ENCODE assay signal across 8 cellular contexts in the genomic region with DNA sequence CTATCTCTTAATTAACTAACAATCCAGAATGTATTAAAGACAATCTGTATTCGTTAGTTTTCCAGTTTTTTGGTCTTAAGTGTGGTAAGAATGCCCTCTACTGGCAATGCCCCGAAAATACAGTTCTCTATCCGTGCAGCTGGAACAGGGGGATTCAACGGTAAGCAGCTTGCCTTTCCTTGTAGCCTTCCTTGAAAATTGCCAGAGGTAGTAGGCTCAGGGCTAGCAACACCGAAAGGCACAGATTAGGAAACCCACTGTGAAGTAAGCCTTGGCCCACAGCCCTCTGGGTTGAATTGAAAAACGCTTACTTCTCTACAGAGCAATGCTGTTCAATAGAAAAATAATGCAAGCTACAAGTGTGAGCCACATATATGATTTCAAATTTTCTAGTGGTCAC. TPM values are rescaled to one million over a fixed set of nuclear protein-coding genes. Genes with fewer than 3 reads are reported as not detected.
DNase-seq lines count a peak whose midpoint lies in the region; ATAC-seq and TF ChIP-seq lines count a peak whose summit lies in the region.

No MANE protein-coding gene starts in this region.

- no peaks in the 10 kb centered on the region for H3K27me3 ChIP-seq in suprapubic skin

- H3K9me3 ChIP-seq in suprapubic skin: no peaks in the 10 kb centered on the region

- 1% methylated on average over 6 of the region's 6 CpGs for WGBS in suprapubic skin

- no peaks in the 10 kb centered on the region for H3K36me3 ChIP-seq in suprapubic skin

- peak; percentile 67 for ATAC-seq in HG03432 (IDR thresholded peaks at IDR 0.05; ENCODE audit: unreplicated experiment)
- ATAC-seq in activated CD8-positive, alpha-beta T cell treated with anti-CD3 and anti-CD28 coated beads, Interleukin-2, amount 10 ng/mL, durations not matched to agents 7 days and 5 days: peak; percentile 60
- no peak for ATAC-seq in HG02763 (IDR thresholded peaks at IDR 0.05; ENCODE audit: unreplicated experiment)

- H3K4me3 ChIP-seq in GM12864 (ENCODE audit: low read depth, low read length) (no peak overlapping the region), suprapubic skin (no peak overlapping the region)

- peaks cover 3% of the 10 kb centered on the region for H3K4me1 Mint-ChIP-seq in activated CD8-positive, alpha-beta T cell treated with anti-CD3 and anti-CD28 coated beads, Interleukin-2, amount 10 ng/mL, durations not matched to agents 7 days and 5 days (ENCODE audit: low read depth)

- H3K27ac Mint-ChIP-seq in activated CD8-positive, alpha-beta T cell treated with anti-CD3 and anti-CD28 coated beads, Interleukin-2, amount 10 ng/mL, durations not matched to agents 7 days and 5 days: no peak overlapping the region

- peak; percentile 74 for TF ChIP-seq CTCF in GM12864 (IDR thresholded peaks at IDR 0.05; ENCODE audit: low read depth, low read length, missing control alignments)
- TF ChIP-seq CTCF in suprapubic skin (IDR thresholded peaks at IDR 0.05): peak; percentile 75 to 77

- peaks cover 21% of the 10 kb centered on the region for H3K27me3 Mint-ChIP-seq in activated CD8-positive, alpha-beta T cell treated with anti-CD3 and anti-CD28 coated beads, Interleukin-2, amount 10 ng/mL, durations not matched to agents 7 days and 5 days (ENCODE audit: low read depth)

- CTCF ChIA-PET in activated CD8-positive, alpha-beta T cell treated with anti-CD3 and anti-CD28 coated beads, Interleukin-2, amount 10 ng/mL, durations not matched to agents 7 days and 5 days (lab: Charles Lee): interaction anchor here (0.6 to 5.3 kb wide), 39 partner anchors 9 to 833 kb away, joined by 3 to 55 read pairs (median 5); a partner anchor contains a TSS

- no peak for TF ChIP-seq EP300 in suprapubic skin (IDR thresholded peaks at IDR 0.05)

- H3K4me1 ChIP-seq in suprapubic skin: peaks cover 26% of the 10 kb centered on the region

- H3K27ac ChIP-seq in suprapubic skin: no peak overlapping the region

- H3K36me3 Mint-ChIP-seq in activated CD8-positive, alpha-beta T cell treated with anti-CD3 and anti-CD28 coated beads, Interleukin-2, amount 10 ng/mL, durations not matched to agents 7 days and 5 days (ENCODE audit: low read depth): no peaks in the 10 kb centered on the region

- POLR2A ChIA-PET in activated CD8-positive, alpha-beta T cell treated with anti-CD3 and anti-CD28 coated beads, Interleukin-2, amount 10 ng/mL, durations not matched to agents 7 days and 5 days (lab: Charles Lee): interaction anchor here (1.0 to 1.2 kb wide), 2 partner anchors 57 to 73 kb away, joined by 4 read pairs; no protein-coding TSS in a partner anchor

- DNase-seq in GM12864 (ENCODE audit: low read depth): no peak
- peak; percentile 46 for DNase-seq in NCI-H748 treated with DMSO at 0.1 percent for 48 hours (lab: John Stamatoyannopoulos, UW)
- peak; percentile 59 for DNase-seq in activated CD8-positive, alpha-beta T cell treated with anti-CD3 and anti-CD28 coated beads, Interleukin-2, amount 10 ng/mL, durations not matched to agents 7 days and 5 days
- DNase-seq in epidermal melanocyte (ENCODE audit: insufficient read length, low spot score): peak; percentile 44
- DNase-seq in midbrain (lab: John Stamatoyannopoulos, UW): peak; percentile 66
- DNase-seq in suprapubic skin (ENCODE audit: low spot score in 2 of 2): peak in 1 of 2 donors; percentile 79

- no peak overlapping the region for H3K4me3 Mint-ChIP-seq in activated CD8-positive, alpha-beta T cell treated with anti-CD3 and anti-CD28 coated beads, Interleukin-2, amount 10 ng/mL, durations not matched to agents 7 days and 5 days

- no peak for TF ChIP-seq POLR2A in suprapubic skin (IDR thresholded peaks at IDR 0.05)

- no peaks in the 10 kb centered on the region for H3K9me3 Mint-ChIP-seq in activated CD8-positive, alpha-beta T cell treated with anti-CD3 and anti-CD28 coated beads, Interleukin-2, amount 10 ng/mL, durations not matched to agents 7 days and 5 days (ENCODE audit: insufficient read depth)

RNA-seq across cellular contexts. Expression of a gene that starts 17.1 kb away (rescaled TPM):
- total RNA-seq in activated CD8-positive, alpha-beta T cell treated with anti-CD3 and anti-CD28 coated beads, Interleukin-2, amount 10 ng/mL, durations not matched to agents 7 days and 5 days: 10 to 100 TPM; 62.8 to 67.2 TPM
- total RNA-seq in suprapubic skin: 10 to 100 TPM; 43.7 to 49.8 (median 44.6) TPM

RNA-seq across cellular contexts. Expression of a gene that starts 37.4 kb away (rescaled TPM):
- total RNA-seq in activated CD8-positive, alpha-beta T cell treated with anti-CD3 and anti-CD28 coated beads, Interleukin-2, amount 10 ng/mL, durations not matched to agents 7 days and 5 days: not detected
- total RNA-seq in suprapubic skin: 100 to 1,000 TPM; 158 to 658 (median 458) TPM

Comparison
In these comparisons a context has a peak if more than half of its experiments do, and no peak if none do; other contexts are left out.
1. RNA of a gene that starts 37.4 kb away (total RNA-seq): 158 to 658 TPM in suprapubic skin; not detected in activated CD8-positive, alpha-beta T cell treated with anti-CD3 and anti-CD28 coated beads, Interleukin-2, amount 10 ng/mL, durations not matched to agents 7 days and 5 days; every median in the first group is over 100 times any median in the second.